Comparison of ENCODE assay signal across 8 cellular contexts in the genomic region with DNA sequence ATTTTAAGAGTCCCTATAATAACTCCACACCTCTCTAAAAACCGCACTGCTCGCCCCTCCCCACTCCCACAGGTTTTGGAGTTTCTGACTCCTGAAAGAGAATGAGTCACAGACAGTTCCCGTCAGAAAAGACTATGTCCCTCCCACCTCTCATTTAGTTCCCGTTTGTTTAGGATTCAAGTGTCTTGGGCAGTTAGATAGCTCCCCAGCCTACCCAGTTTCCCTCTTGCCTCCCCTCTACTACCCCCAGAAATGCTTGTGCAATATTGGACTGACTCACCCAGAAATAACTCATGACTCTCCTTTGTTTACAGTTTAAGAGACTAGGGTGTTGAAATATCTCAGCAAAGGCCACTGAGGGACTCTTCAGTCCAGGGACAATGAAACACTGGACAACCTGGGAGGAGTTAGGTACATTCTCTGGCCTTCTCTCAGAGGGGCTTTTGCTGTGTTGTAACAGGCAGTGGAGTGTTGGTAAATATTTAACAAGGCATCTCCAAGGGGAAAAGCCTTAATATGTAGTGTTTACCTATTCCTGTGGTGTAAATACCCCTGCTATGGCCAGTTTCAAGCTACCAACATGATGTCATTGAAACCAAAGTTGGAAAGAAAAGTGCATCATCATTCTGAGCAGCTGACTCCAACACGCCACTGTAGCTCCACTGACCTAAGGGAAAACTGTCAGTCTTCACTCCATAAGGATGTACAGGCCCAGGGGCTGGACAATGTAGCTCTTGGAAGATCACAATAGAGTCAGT.
DNase-seq lines count a peak whose midpoint lies in the region; ATAC-seq, FAIRE-seq and TF ChIP-seq lines count a peak whose summit lies in the region.

No MANE protein-coding gene starts in this region.

- TSS peak; percentile 80 for BruUV-seq in Panc1 (replicated peaks; lab: Mats Ljungman, UMichigan)

- H3K27ac ChIP-seq in Panc1 (ENCODE audit: low read length) (peak overlapping the region; percentile 100), psoas muscle (peak overlapping the region; percentile 92)

- no peaks in the 10 kb centered on the region for H3K9me3 ChIP-seq in Panc1 (ENCODE audit: control insufficient read depth, insufficient read depth, low read depth, low read length)
- H3K9me3 ChIP-seq in psoas muscle = no peaks in the 10 kb centered on the region

- peaks cover 49% of the 10 kb centered on the region for H3K4me1 ChIP-seq in Panc1 (ENCODE audit: control insufficient read depth, insufficient read depth, low read length)
- peaks cover 38% of the 10 kb centered on the region for H3K4me1 ChIP-seq in psoas muscle

- ATAC-seq in HG02981 (IDR thresholded peaks at IDR 0.05; ENCODE audit: unreplicated experiment) (peak; percentile 35), Panc1 (peak; percentile 85), psoas muscle (peak; percentile 79 to 90 (median 84))

- H3K4me3 ChIP-seq in Panc1 (ENCODE audit: low read depth in 2 of 2, low read length in 2 of 2) = no peak overlapping the region
- no peak overlapping the region for H3K4me3 ChIP-seq in psoas muscle

- H3K27me3 ChIP-seq in Panc1 (ENCODE audit: control insufficient read depth, insufficient read depth, low read length) (no peaks in the 10 kb centered on the region), psoas muscle (ENCODE audit: insufficient read depth in 3 of 3, low read length in 2 of 3) (no peaks in the 10 kb centered on the region)

- FAIRE-seq in GM12891 (lab: Jason Lieb, UNC) (peak; percentile 47), urothelium cell line (lab: Jason Lieb, UNC) (no peak)

- no peak for DNase-seq in GM12891 (ENCODE audit: insufficient read length, low spot score)
- DNase-seq in Panc1 (ENCODE audit: low read depth, low spot score) = peak; percentile 100
- peak; percentile 24 for DNase-seq in activated effector memory CD4-positive, alpha-beta T cell treated with Interleukin-2 at 50 U/mL for 16 hours
- peak; percentile 99 for DNase-seq in glomerular visceral epithelial cell (ENCODE audit: extremely low spot score)
- DNase-seq in psoas muscle = peak; percentile 82 to 86
- DNase-seq in urothelium cell line (ENCODE audit: low spot score) = peak; percentile 87
- no peak for DNase-seq in NCI-H1092 (lab: John Stamatoyannopoulos, UW)

- H3K36me3 ChIP-seq in Panc1 (ENCODE audit: control insufficient read depth, insufficient read depth, low read length) = no peaks in the 10 kb centered on the region; the same call in 1 of the 2 replicates
- H3K36me3 ChIP-seq in psoas muscle (ENCODE audit: insufficient read depth in 1 of 2, low read depth in 1 of 2) = no peaks in the 10 kb centered on the region

- intact Hi-C loops in Panc1 (cut with micrococcal nuclease; ENCODE audit: unreplicated experiment) = no loop called here
- intact Hi-C loops in psoas muscle (cut with DNase I) = loop anchor here (5.0 to 10.0 kb wide), 3 partner anchors 203 to 223 kb away; no protein-coding TSS in a partner anchor

- 29 to 43% (median 30%) methylated on average over 5 of the region's 5 CpGs for WGBS in psoas muscle, 3 donors

- TF ChIP-seq POLR2A in GM12891 (IDR thresholded peaks at IDR 0.05; ENCODE audit: low read depth, low read length) = no peak

- in situ Hi-C loops in Panc1 (cut with HindIII; ENCODE audit: low pct_unique_long_range_greater_than_20kb, low sequenced_read_pairs) = no loop called here

- TF ChIP-seq CTCF in Panc1 (IDR thresholded peaks at IDR 0.05) = no peak
- TF ChIP-seq CTCF in psoas muscle (IDR thresholded peaks at IDR 0.05) = no peak

- POLR2A ChIA-PET in Panc1 (lab: Charles Lee) = interaction anchor here (0.5 to 1.5 kb wide), 7 partner anchors 25 to 1754 kb away, joined by 3 to 7 read pairs (median 4); no protein-coding TSS in a partner anchor

- CTCF ChIA-PET in Panc1 (lab: Charles Lee) = interaction anchor here (1.7 kb wide), 1 partner anchor 114 kb away, joined by 4 read pairs; no protein-coding TSS in a partner anchor

TF ChIP-seq in GM12891, 5 proteins besides CTCF, POLR2A, EP300 and RAD21:
- 0 out of 2 replicates have a peak, but pooled peaks have one; percentile 9 for TF ChIP-seq SPI1 (IDR thresholded peaks at IDR 0.05; ENCODE audit: low read depth, low read length)
- 0 out of 2 replicates have a peak, but pooled peaks have one; percentile 23 for TF ChIP-seq TAF1 (IDR thresholded peaks at IDR 0.05; ENCODE audit: low read depth, low read length)
- TF ChIP-seq POU2F2 (IDR thresholded peaks at IDR 0.05; ENCODE audit: low read depth, low read length) = 0 out of 2 replicates have a peak, but pooled peaks have one; percentile 14
- TF ChIP-seq POLR2AphosphoS5 (IDR thresholded peaks at IDR 0.05; ENCODE audit: low read depth, low read length) = no peak
- no peak for TF ChIP-seq PAX5 (IDR thresholded peaks at IDR 0.05; ENCODE audit: insufficient read depth, low read length, severe bottlenecking)

Comparison
In these comparisons a context has a peak if more than half of its experiments do, and no peak if none do; other contexts are left out.
1. DNase-seq: peak in Panc1 (single experiment), activated effector memory CD4-positive, alpha-beta T cell treated with Interleukin-2 at 50 U/mL for 16 hours (single experiment), glomerular visceral epithelial cell (single experiment), psoas muscle (2 of 2) and urothelium cell line (single experiment); none in GM12891 (single experiment) and NCI-H1092 (single experiment).
2. ATAC-seq: peak in every context shown above with its lines; median percentile 85 in Panc1; 84 in psoas muscle; 35 in HG02981.